ENCODE assay signal across 9 cellular contexts in genomic region chr16:289395-289997, GRCh38. TPM values are rescaled to one million over a fixed set of nuclear protein-coding genes. Genes with fewer than 3 reads are reported as not detected.
"Had no signal": no experiment of that assay in that cellular context is flagged by ENCODE, and none has a peak within 500 bp of the region (broad histone marks: within the 10 kb centered on the region; RNA-seq: fewer than 3 reads in every experiment).

No MANE protein-coding gene starts in this region.

- H3K9ac ChIP-seq: GM23248 had no signal

- H3K4me3 ChIP-seq: GM23248, HAP-1 had no signal

- H3K9me3 ChIP-seq: HAP-1 had no signal

- H2AFZ ChIP-seq: GM23248 had no signal

- ATAC-seq: HCT116 had no signal

- H3K27ac ChIP-seq: GM23248 had no signal

- H3K4me1 ChIP-seq: HAP-1 had no signal

- DNase-seq: GM23248, GOT3, H7, KBM-7 had no signal

RNA-seq across cellular contexts. Expression of gene PDIA2, which starts 6.5 kb away (rescaled TPM):
- total RNA-seq: GM23248, H4 had no signal
- polyA plus RNA-seq: GM23248, IgD-negative memory B cell had no signal

RNA-seq across cellular contexts. Expression of gene ARHGDIG, which starts 9.1 kb away (rescaled TPM):
- total RNA-seq: H4, HT1080 had no signal
- polyA plus RNA-seq: IgD-negative memory B cell had no signal

RNA-seq across cellular contexts. Expression of gene RGS11, which starts 13.8 kb away (rescaled TPM):
- total RNA-seq: H4, HT1080 had no signal
- polyA plus RNA-seq: IgD-negative memory B cell had no signal
